8 cellular contexts compared by ENCODE assay signal in the genomic region with DNA sequence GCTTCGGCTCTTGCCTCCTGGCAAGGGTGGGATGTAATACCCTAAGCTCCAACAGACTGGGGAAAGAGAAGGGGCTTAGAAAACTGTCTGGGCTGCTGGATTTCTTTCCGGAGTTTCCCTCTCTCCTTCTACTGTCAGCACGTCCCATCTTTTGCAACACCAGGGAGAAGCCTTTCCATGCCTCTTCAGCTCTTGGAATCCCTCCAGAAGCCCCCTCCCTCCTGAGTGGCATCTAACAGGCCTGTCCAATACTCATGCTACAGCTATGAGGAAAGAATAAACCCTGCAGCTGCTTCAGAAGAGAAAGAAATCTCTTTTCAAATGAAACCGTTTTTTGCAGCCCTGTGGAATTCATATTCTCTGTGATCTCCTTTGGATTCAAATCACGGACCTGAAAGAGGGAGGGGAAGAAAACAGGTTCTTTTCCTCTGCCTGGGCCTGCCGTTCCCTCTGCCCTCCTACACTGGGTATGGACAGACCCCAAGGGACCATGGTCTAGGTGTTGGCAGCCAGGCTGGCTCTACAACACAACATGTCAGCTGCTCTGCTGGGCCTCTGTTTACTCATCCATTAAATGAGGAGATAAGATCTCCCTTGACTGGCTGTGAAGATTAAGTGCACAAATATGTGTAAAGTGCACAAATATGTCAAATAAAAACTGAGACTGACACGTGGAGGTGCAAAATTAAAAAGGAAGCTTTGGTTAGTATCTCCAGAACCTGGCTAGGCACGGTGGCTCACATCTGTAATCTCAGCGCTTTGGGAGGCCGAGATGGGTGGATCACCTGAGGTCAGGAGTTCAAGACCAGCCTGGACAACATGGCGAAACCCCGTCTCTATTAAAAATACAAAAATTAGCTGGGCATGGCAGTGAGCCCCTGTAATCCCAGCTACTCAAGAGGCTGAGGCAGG. TPM values are rescaled to one million over a fixed set of nuclear protein-coding genes. Genes with fewer than 3 reads are reported as not detected.
DNase-seq lines count a peak whose midpoint lies in the region; ATAC-seq and TF ChIP-seq lines count a peak whose summit lies in the region.

No MANE protein-coding gene starts in this region.

- no peak overlapping the region for H3K9ac ChIP-seq in Karpas-422 (ENCODE audit: low read length)

- no peak overlapping the region for H2AFZ ChIP-seq in Karpas-422 (ENCODE audit: low read length)

- POLR2A ChIA-PET in naive thymus-derived CD4-positive, alpha-beta T cell (lab: Charles Lee) = interaction anchor here (0.9 kb wide), 1 partner anchor 8 kb away, joined by 3 read pairs; no protein-coding TSS in a partner anchor

- H3K4me1 ChIP-seq in Karpas-422 (ENCODE audit: low read length) = no peaks in the 10 kb centered on the region
- peaks cover 6 to 7% of the 10 kb centered on the region in 2 donors for H3K4me1 ChIP-seq in naive thymus-derived CD4-positive, alpha-beta T cell (ENCODE audit: control insufficient read depth in 2 of 2, insufficient read depth in 2 of 2, low read length in 2 of 2)

- H3K79me2 ChIP-seq in Karpas-422 (ENCODE audit: low read length) = no peaks in the 10 kb centered on the region

- peaks cover 8 to 28% (median 15%) of the 10 kb centered on the region in 7 donors for H3K4me1 Mint-ChIP-seq in naive thymus-derived CD4-positive, alpha-beta T cell

- H3K27ac ChIP-seq in 22Rv1 (peak overlapping the region; percentile 63; the same call in 1 of the 2 replicates), adipose tissue (ENCODE audit: low read depth, low read length) (peak overlapping the region; percentile 36), Karpas-422 (ENCODE audit: low read length) (no peak overlapping the region)
- no peak overlapping the region for H3K27ac ChIP-seq in naive thymus-derived CD4-positive, alpha-beta T cell (ENCODE audit: low read depth, low read length)

- H3K27me3 ChIP-seq in MG63 = no peaks in the 10 kb centered on the region
- H3K27me3 ChIP-seq in Karpas-422 (ENCODE audit: low read length) = no peaks in the 10 kb centered on the region
- no peaks in the 10 kb centered on the region for H3K27me3 ChIP-seq in naive thymus-derived CD4-positive, alpha-beta T cell (ENCODE audit: control insufficient read depth in 2 of 2, insufficient read depth in 2 of 2, low read length in 2 of 2)

- H3K27me3 Mint-ChIP-seq in naive thymus-derived CD4-positive, alpha-beta T cell = peaks cover 0 to 11% (median 0%) of the 10 kb centered on the region in 5 donors

- peak; percentile 84 for DNase-seq in MG63
- peak; percentile 81 for DNase-seq in kidney tubule cell (ENCODE audit: low spot score)
- DNase-seq in Karpas-422 = no peak
- DNase-seq in naive thymus-derived CD4-positive, alpha-beta T cell = no peak
- DNase-seq in activated T-cell treated with anti-CD3 and anti-CD28 coated beads for 4 hours = no peak
- DNase-seq in T-helper 9 cell = no peak

- no peak for ATAC-seq in naive thymus-derived CD4-positive, alpha-beta T cell

- no peak overlapping the region for H3K4me3 Mint-ChIP-seq in naive thymus-derived CD4-positive, alpha-beta T cell

- H3K9me2 ChIP-seq in Karpas-422 (replicated peaks; ENCODE audit: insufficient read depth, low read length) = no peaks in the 10 kb centered on the region

- H3K4me2 ChIP-seq in Karpas-422 (ENCODE audit: low read depth, low read length, poor library complexity, severe bottlenecking) = no peak overlapping the region

- 57 to 64% (median 62%) methylated on average over 12 of the region's 12 CpGs for WGBS in adipose tissue, 3 donors

- intact Hi-C loops in naive thymus-derived CD4-positive, alpha-beta T cell (cut with micrococcal nuclease) = no loop called here

- H3K4me3 ChIP-seq in MG63 = no peak overlapping the region
- no peak overlapping the region for H3K4me3 ChIP-seq in Karpas-422 (ENCODE audit: low read length)
- no peak overlapping the region for H3K4me3 ChIP-seq in naive thymus-derived CD4-positive, alpha-beta T cell (ENCODE audit: low read length)

- no peaks in the 10 kb centered on the region for H3K9me3 Mint-ChIP-seq in naive thymus-derived CD4-positive, alpha-beta T cell

- no peak overlapping the region for H3K27ac Mint-ChIP-seq in naive thymus-derived CD4-positive, alpha-beta T cell

- H3K9me3 ChIP-seq in MG63 (no peaks in the 10 kb centered on the region), Karpas-422 (ENCODE audit: low read length) (no peaks in the 10 kb centered on the region)
- no peaks in the 10 kb centered on the region for H3K9me3 ChIP-seq in naive thymus-derived CD4-positive, alpha-beta T cell (ENCODE audit: control insufficient read depth in 2 of 3, low read length in 3 of 3)

- H3K36me3 ChIP-seq in MG63 = no peaks in the 10 kb centered on the region
- no peaks in the 10 kb centered on the region for H3K36me3 ChIP-seq in Karpas-422 (ENCODE audit: insufficient read depth, low read length)
- no peaks in the 10 kb centered on the region for H3K36me3 ChIP-seq in naive thymus-derived CD4-positive, alpha-beta T cell (ENCODE audit: control insufficient read depth in 2 of 3, insufficient read depth in 3 of 3, low read length in 3 of 3)

- TF ChIP-seq CTCF in 22Rv1 (IDR thresholded peaks at IDR 0.05) = no peak

- H3K36me3 Mint-ChIP-seq in naive thymus-derived CD4-positive, alpha-beta T cell = peaks cover 0 to 5% (median 0%) of the 10 kb centered on the region in 5 donors

- H4K20me1 ChIP-seq in Karpas-422 (ENCODE audit: insufficient read depth, low read depth, low read length) = no peaks in the 10 kb centered on the region

- CTCF ChIA-PET in naive thymus-derived CD4-positive, alpha-beta T cell (lab: Charles Lee) = interaction anchor here (1.0 to 1.1 kb wide), 3 partner anchors 10 to 43 kb away, joined by 3 to 5 read pairs (median 4); no protein-coding TSS in a partner anchor

RNA-seq across cellular contexts. Expression of a gene that starts 6.0 kb away (rescaled TPM):
- total RNA-seq in MG63 (2014; rRNA removed; shearing (Covaris generic); ENCODE audit: low replicate concordance) = 198 and 218 TPM in 2 replicates
- polyA plus RNA-seq in adipose tissue = 100 to 1,000 TPM in 2 of 3 donors, 10 to 100 TPM in 1; 36.2 to 179 (median 115) TPM
- total RNA-seq in Karpas-422 (2014; rRNA removed; shearing (Covaris generic); ENCODE audit: low replicate concordance) = not detected in 2 replicates
- 100 to 1,000 TPM in 3 of 5 experiments, 10 to 100 TPM in 2; 86.1 to 195 (median 117) TPM for total RNA-seq in naive thymus-derived CD4-positive, alpha-beta T cell
- 10 to 100 TPM; 57.6 to 96.2 TPM for polyA plus RNA-seq in naive thymus-derived CD4-positive, alpha-beta T cell

RNA-seq across cellular contexts. Expression of a gene that starts 40.8 kb away (rescaled TPM):
- total RNA-seq in MG63 (2014; rRNA removed; shearing (Covaris generic); ENCODE audit: low replicate concordance) = not detected in 2 replicates
- 10 to 100 TPM in 1 of 3 donors, 1 to 10 TPM in 1, under 1 TPM in 1; 0.36 to 22.6 (median 1.0) TPM for polyA plus RNA-seq in adipose tissue
- total RNA-seq in Karpas-422 (2014; rRNA removed; shearing (Covaris generic); ENCODE audit: low replicate concordance) = not detected in 2 replicates
- total RNA-seq in naive thymus-derived CD4-positive, alpha-beta T cell = 1 to 10 TPM in 1 of 5 experiments, under 1 TPM in 1, not detected in 3; 0.21 to 1.2 TPM
- polyA plus RNA-seq in naive thymus-derived CD4-positive, alpha-beta T cell = not detected

Comparison
In these comparisons a context has a peak if more than half of its experiments do, and no peak if none do; other contexts are left out.
1. H3K27ac ChIP-seq: peak in 22Rv1 (single experiment) and adipose tissue (single experiment); none in Karpas-422 (single experiment) and naive thymus-derived CD4-positive, alpha-beta T cell (single experiment).
2. DNase-seq: peak in MG63 (single experiment) and kidney tubule cell (single experiment); none in Karpas-422 (single experiment), naive thymus-derived CD4-positive, alpha-beta T cell (0 of 9), activated T-cell treated with anti-CD3 and anti-CD28 coated beads for 4 hours (single experiment) and T-helper 9 cell (single experiment).
3. RNA of a gene that starts 6.0 kb away (total RNA-seq): 198 to 218 TPM in MG63 and 86.1 to 195 TPM in naive thymus-derived CD4-positive, alpha-beta T cell; not detected in Karpas-422; every median in the first group is over 10 times any median in the second.